19 cellular contexts compared by ENCODE assay signal in genomic region chr5:107997338-107997979, GRCh38.
DNase-seq lines count a peak whose midpoint lies in the region; ATAC-seq and TF ChIP-seq lines count a peak whose summit lies in the region.
"Had no signal": no experiment of that assay in that cellular context is flagged by ENCODE, and none has a peak within 500 bp of the region (broad histone marks: within the 10 kb centered on the region; RNA-seq: fewer than 3 reads in every experiment).

No MANE protein-coding gene starts in this region.

- H3K9ac ChIP-seq in HUES64 (ENCODE audit: low read depth, low read length) (no peak overlapping the region), mesenchymal stem cell (ENCODE audit: low read length) (no peak overlapping the region)

- H2AFZ ChIP-seq in mesenchymal stem cell (ENCODE audit: low read depth, low read length): no peak overlapping the region

- intact Hi-C loops in posterior vena cava (cut with DNase I): loop anchor here in 1 of 2 donors (2.0 kb wide), 1 partner anchor 73 kb away; no protein-coding TSS in a partner anchor

- H3K4me3 ChIP-seq in HUES64 (ENCODE audit: low read length) (no peak overlapping the region), brain microvascular endothelial cell (ENCODE audit: low read depth, low read length) (no peak overlapping the region), mesenchymal stem cell (ENCODE audit: insufficient read depth in 1 of 2, low read depth in 1 of 2, low read length in 2 of 2) (no peak overlapping the region)
- H3K4me3 ChIP-seq: adrenal gland, coronary artery, upper lobe of right lung had no signal

- H3K27me3 ChIP-seq in HUES64 (ENCODE audit: insufficient read depth, low read length) (no peaks in the 10 kb centered on the region), brain microvascular endothelial cell (replicated peaks) (no peaks in the 10 kb centered on the region), mesenchymal stem cell (ENCODE audit: control insufficient read depth in 1 of 2, insufficient read depth in 1 of 2, low read length in 2 of 2) (no peaks in the 10 kb centered on the region)
- H3K27me3 ChIP-seq: adrenal gland, upper lobe of right lung had no signal

- no peaks in the 10 kb centered on the region for H3K79me1 ChIP-seq in mesenchymal stem cell (replicated peaks; ENCODE audit: low read length, poor library complexity, severe bottlenecking)

- ATAC-seq in GM19351 (IDR thresholded peaks at IDR 0.05; ENCODE audit: unreplicated experiment) (no peak), HG03457 (IDR thresholded peaks at IDR 0.05; ENCODE audit: unreplicated experiment) (no peak), HG02642 (IDR thresholded peaks at IDR 0.05; ENCODE audit: poor library complexity, unreplicated experiment) (no peak)
- ATAC-seq: activated T-cell treated with anti-CD3 and anti-CD28 coated beads, Interleukin-2, amount 50 U/mL, for 72 hours; upper lobe of right lung had no signal

- H3K14ac ChIP-seq in mesenchymal stem cell (ENCODE audit: low read length in 2 of 2): no peak overlapping the region

- TF ChIP-seq CTCF in brain microvascular endothelial cell (IDR thresholded peaks at IDR 0.05; ENCODE audit: low read depth, low read length, missing control alignments): no peak

- peak overlapping the region; percentile 3; the same call in 1 of the 2 replicates for H3K27ac ChIP-seq in HUES64 (ENCODE audit: low read depth, low read length)
- H3K27ac ChIP-seq in brain microvascular endothelial cell: peak overlapping the region; percentile 32
- H3K27ac ChIP-seq in mesenchymal stem cell (ENCODE audit: low read length, poor library complexity, severe bottlenecking): no peak overlapping the region
- H3K27ac ChIP-seq: adrenal gland, coronary artery, upper lobe of right lung had no signal

- no peak overlapping the region for H4K8ac ChIP-seq in mesenchymal stem cell (ENCODE audit: low read length)

- no peak overlapping the region for H2BK120ac ChIP-seq in mesenchymal stem cell (ENCODE audit: low read depth, low read length)

- no peak overlapping the region for H2BK15ac ChIP-seq in mesenchymal stem cell (ENCODE audit: low read depth, poor library complexity, severe bottlenecking)

- WGBS in HUES64: 28% methylated on average over 4 of the region's 4 CpGs
- whole genome bisulfite sequencing in mesenchymal stem cell: 57% methylated on average over 1 of the region's 4 CpGs

- H3K4ac ChIP-seq in mesenchymal stem cell (ENCODE audit: low read depth in 1 of 2, low read length in 2 of 2): no peak overlapping the region

- peak; percentile 9 for DNase-seq in AG20443 (ENCODE audit: low spot score)
- DNase-seq in brain microvascular endothelial cell: no peak
- DNase-seq in mesenchymal stem cell: peak; percentile 20
- no peak for DNase-seq in posterior vena cava (ENCODE audit: low spot score)
- DNase-seq: activated CD4-positive, alpha-beta T cell treated with anti-CD3 and anti-CD28 coated beads, Interleukin-2, amount 50 U/mL, for 48 hours; activated T-cell treated with anti-CD3 and anti-CD28 coated beads, Interleukin-2, amount 50 U/mL, for 72 hours; adrenal gland; Caco-2; hippocampal formation; NCI-H2029 treated with DMSO at 0.1 percent for 48 hours; NCI-H526; posterior cingulate gyrus; stimulated activated naive CD4-positive, alpha-beta T cell; upper lobe of right lung had no signal

- H2BK12ac ChIP-seq in mesenchymal stem cell (ENCODE audit: low read length in 2 of 2): no peak overlapping the region

- H3K9me3 ChIP-seq in HUES64 (ENCODE audit: insufficient read depth, low read depth, low read length) (no peaks in the 10 kb centered on the region), mesenchymal stem cell (ENCODE audit: control insufficient read depth, low read length) (no peaks in the 10 kb centered on the region)
- H3K9me3 ChIP-seq: adrenal gland, Caco-2, upper lobe of right lung had no signal

- in situ Hi-C loops in brain microvascular endothelial cell (cut with HindIII; ENCODE audit: low pct_ligation_motif_present, low sequenced_read_pairs): no loop called here

- no peak overlapping the region for H4K91ac ChIP-seq in mesenchymal stem cell (ENCODE audit: low read length)

- H3K36me3 ChIP-seq in HUES64 (ENCODE audit: insufficient read depth, low read length) (no peaks in the 10 kb centered on the region), brain microvascular endothelial cell (replicated peaks) (no peaks in the 10 kb centered on the region), mesenchymal stem cell (ENCODE audit: control insufficient read depth in 1 of 2, insufficient read depth in 2 of 2, low read depth in 1 of 2, low read length in 2 of 2) (no peaks in the 10 kb centered on the region)
- H3K36me3 ChIP-seq: adrenal gland, upper lobe of right lung had no signal

- H3K23ac ChIP-seq in mesenchymal stem cell (ENCODE audit: low read length in 2 of 2): no peak overlapping the region

- H3K18ac ChIP-seq in mesenchymal stem cell (ENCODE audit: low read depth in 1 of 2, low read length in 2 of 2): no peak overlapping the region

- H3K4me1 ChIP-seq in HUES64 (ENCODE audit: insufficient read depth, low read length) (peaks cover 14% of the 10 kb centered on the region), mesenchymal stem cell (ENCODE audit: control insufficient read depth, insufficient read depth, low read depth, low read length) (no peaks in the 10 kb centered on the region)
- H3K4me1 ChIP-seq: adrenal gland, Caco-2, upper lobe of right lung had no signal

- no peak overlapping the region for H2BK5ac ChIP-seq in mesenchymal stem cell (ENCODE audit: low read depth, low read length, poor library complexity, severe bottlenecking)

- no peak overlapping the region for H2AK5ac ChIP-seq in mesenchymal stem cell (ENCODE audit: low read length, severe bottlenecking)

- no peak overlapping the region for H3K4me2 ChIP-seq in mesenchymal stem cell (ENCODE audit: low read length, poor library complexity, severe bottlenecking)

Comparison
In these comparisons a context has a peak if more than half of its experiments do, and no peak if none do; other contexts are left out.
1. DNase-seq: peak in AG20443 (single experiment) and mesenchymal stem cell (single experiment); none in brain microvascular endothelial cell (single experiment) and posterior vena cava (single experiment).